Comparison of ENCODE assay signal across 15 cellular contexts in genomic region chr9:2127486-2127885, GRCh38.
DNase-seq lines count a peak whose midpoint lies in the region; FAIRE-seq and TF ChIP-seq lines count a peak whose summit lies in the region.
"Had no signal": no experiment of that assay in that cellular context is flagged by ENCODE, and none has a peak within 500 bp of the region (broad histone marks: within the 10 kb centered on the region; RNA-seq: fewer than 3 reads in every experiment).

No MANE protein-coding gene starts in this region.

- intact Hi-C loops in adrenal gland (cut with DNase I) = no loop called here

- peak overlapping the region; percentile 27 to 88 (median 77) for H3K27ac ChIP-seq in adrenal gland
- H3K27ac ChIP-seq in subcutaneous abdominal adipose tissue (ENCODE audit: low read depth, low read length) = peak overlapping the region; percentile 18
- H3K27ac ChIP-seq: cardiac muscle cell had no signal

- no peak for DNase-seq in activated naive CD4-positive, alpha-beta T cell treated with anti-CD3 and anti-CD28 coated beads, Interleukin-2, amount 10 ng/mL, durations not matched to agents 7 days and 5 days
- DNase-seq in activated naive CD4-positive, alpha-beta T cell treated with anti-CD3 and anti-CD28 coated beads, Interleukin-2, amount 50 U/mL, for 16 hours = no peak
- DNase-seq in adrenal gland (no peak), glomerular visceral epithelial cell (ENCODE audit: extremely low spot score) (peak; percentile 82), H54 (ENCODE audit: insufficient read length, low spot score) (no peak), hypothalamus (lab: John Stamatoyannopoulos, UW) (no peak), NCI-H2107 treated with DMSO at 0.1 percent for 48 hours (lab: John Stamatoyannopoulos, UW; ENCODE audit: unreplicated experiment) (no peak)
- DNase-seq: activated CD8-positive, alpha-beta T cell treated with anti-CD3 and anti-CD28 coated beads, Interleukin-2, amount 10 ng/mL, durations not matched to agents 7 days and 5 days; AML-193; NCI-H1092 treated with DMSO at 0.1 percent for 48 hours; stimulated activated CD4-positive, alpha-beta T cell treated with anti-CD3 and anti-CD28 coated beads, Interleukin-2, amount 100 ng/mL, for 48 hours; substantia nigra had no signal

- TF ChIP-seq POLR2A in adrenal gland (IDR thresholded peaks at IDR 0.05) (no peak), H54 (IDR thresholded peaks at IDR 0.05; ENCODE audit: low read depth, low read length) (no peak)

- no peaks in the 10 kb centered on the region for H3K27me3 Mint-ChIP-seq in activated naive CD4-positive, alpha-beta T cell treated with anti-CD3 and anti-CD28 coated beads, Interleukin-2, amount 10 ng/mL, durations not matched to agents 7 days and 5 days

- no peaks in the 10 kb centered on the region for H3K9me3 ChIP-seq in adrenal gland (replicated peaks in 1 of 3)
- no peaks in the 10 kb centered on the region for H3K9me3 ChIP-seq in subcutaneous abdominal adipose tissue (ENCODE audit: control insufficient read depth in 5 of 5, low read length in 5 of 5)

- peak overlapping the region; percentile 68 for H3K27ac Mint-ChIP-seq in activated naive CD4-positive, alpha-beta T cell treated with anti-CD3 and anti-CD28 coated beads, Interleukin-2, amount 10 ng/mL, durations not matched to agents 7 days and 5 days

- no peaks in the 10 kb centered on the region for H3K9me3 Mint-ChIP-seq in activated naive CD4-positive, alpha-beta T cell treated with anti-CD3 and anti-CD28 coated beads, Interleukin-2, amount 10 ng/mL, durations not matched to agents 7 days and 5 days

- H3K4me1 ChIP-seq in adrenal gland (replicated peaks in 1 of 2) (peaks cover 35 to 51% of the 10 kb centered on the region in 2 donors), subcutaneous abdominal adipose tissue (ENCODE audit: control insufficient read depth in 5 of 5, insufficient read depth in 5 of 5, low read length in 5 of 5) (peaks cover 0 to 44% (median 39%) of the 10 kb centered on the region in 5 donors)

- WGBS in adrenal gland, 4 donors = 90 to 100% (median 100%) methylated on average over 1 of the region's 1 CpG

- no peak overlapping the region for H3K9ac ChIP-seq in subcutaneous abdominal adipose tissue (ENCODE audit: low read length in 5 of 5)

- no peak for FAIRE-seq in H54 (lab: Jason Lieb, UNC)
- FAIRE-seq: GM19239 had no signal

- CTCF ChIA-PET in activated naive CD4-positive, alpha-beta T cell treated with anti-CD3 and anti-CD28 coated beads, Interleukin-2, amount 10 ng/mL, durations not matched to agents 7 days and 5 days (lab: Charles Lee) = interaction anchor here (2.7 to 3.3 kb wide), 2 partner anchors 12 to 53 kb away, joined by 11 to 12 read pairs; no protein-coding TSS in a partner anchor

- H3K4me3 ChIP-seq in adrenal gland = no peak overlapping the region
- no peak overlapping the region for H3K4me3 ChIP-seq in subcutaneous abdominal adipose tissue (ENCODE audit: low read depth in 1 of 5, low read length in 5 of 5)
- H3K4me3 ChIP-seq: cardiac muscle cell had no signal

- peaks cover 74% of the 10 kb centered on the region for H3K36me3 Mint-ChIP-seq in activated naive CD4-positive, alpha-beta T cell treated with anti-CD3 and anti-CD28 coated beads, Interleukin-2, amount 10 ng/mL, durations not matched to agents 7 days and 5 days

- H3K4me1 Mint-ChIP-seq in activated naive CD4-positive, alpha-beta T cell treated with anti-CD3 and anti-CD28 coated beads, Interleukin-2, amount 10 ng/mL, durations not matched to agents 7 days and 5 days = peaks cover 41% of the 10 kb centered on the region

- no peaks in the 10 kb centered on the region for H3K27me3 ChIP-seq in adrenal gland
- no peaks in the 10 kb centered on the region for H3K27me3 ChIP-seq in subcutaneous abdominal adipose tissue (ENCODE audit: control insufficient read depth in 5 of 5, insufficient read depth in 4 of 5, low read length in 5 of 5)
- H3K27me3 ChIP-seq: cardiac muscle cell had no signal

- H3K36me3 ChIP-seq in adrenal gland (replicated peaks in 1 of 2) = peaks cover 0 to 9% of the 10 kb centered on the region in 2 donors
- H3K36me3 ChIP-seq in subcutaneous abdominal adipose tissue (ENCODE audit: control insufficient read depth in 5 of 5, insufficient read depth in 5 of 5, low read length in 5 of 5) = peaks cover 21 to 41% (median 26%) of the 10 kb centered on the region in 5 donors
- H3K36me3 ChIP-seq: cardiac muscle cell had no signal

- no peak overlapping the region for H3K4me3 Mint-ChIP-seq in activated naive CD4-positive, alpha-beta T cell treated with anti-CD3 and anti-CD28 coated beads, Interleukin-2, amount 10 ng/mL, durations not matched to agents 7 days and 5 days
- H3K4me3 Mint-ChIP-seq: activated CD8-positive, alpha-beta T cell treated with anti-CD3 and anti-CD28 coated beads, Interleukin-2, amount 10 ng/mL, durations not matched to agents 7 days and 5 days had no signal

- no peak for TF ChIP-seq CTCF in adrenal gland (IDR thresholded peaks at IDR 0.05)
